ENCODE assay signal across 1 cellular context in genomic region chr14:76947078-76947837, GRCh38.
TF ChIP-seq lines count a peak whose summit lies in the region.

No MANE protein-coding gene starts in this region.

TF ChIP-seq in WTC11, 78 proteins besides CTCF, POLR2A, EP300 and RAD21 (continued from another document):
- TF ChIP-seq NR1H2 (CRISPR knock-in tag; IDR thresholded peaks at IDR 0.05) (no peak), CDX4 (CRISPR knock-in tag; IDR thresholded peaks at IDR 0.05; ENCODE audit: borderline replicate concordance) (no peak), SP1 (CRISPR knock-in tag; conservative IDR thresholded peaks at IDR 0.05) (peak; percentile 40), ZNF121 (CRISPR knock-in tag; IDR thresholded peaks at IDR 0.05) (peak; percentile 38; the same call in 1 of the 2 replicates), ZBTB21 (CRISPR knock-in tag; IDR thresholded peaks at IDR 0.05; ENCODE audit: borderline replicate concordance) (0 out of 2 replicates have a peak, but pooled peaks have one; percentile 28), EMX1 (CRISPR knock-in tag; IDR thresholded peaks at IDR 0.05) (no peak)
- TF ChIP-seq, protein P1, sequence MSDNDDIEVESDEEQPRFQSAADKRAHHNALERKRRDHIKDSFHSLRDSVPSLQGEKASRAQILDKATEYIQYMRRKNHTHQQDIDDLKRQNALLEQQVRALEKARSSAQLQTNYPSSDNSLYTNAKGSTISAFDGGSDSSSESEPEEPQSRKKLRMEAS (CRISPR knock-in tag; IDR thresholded peaks at IDR 0.05) = peak; percentile 85
